7 cellular contexts compared by ENCODE assay signal in the genomic region with DNA sequence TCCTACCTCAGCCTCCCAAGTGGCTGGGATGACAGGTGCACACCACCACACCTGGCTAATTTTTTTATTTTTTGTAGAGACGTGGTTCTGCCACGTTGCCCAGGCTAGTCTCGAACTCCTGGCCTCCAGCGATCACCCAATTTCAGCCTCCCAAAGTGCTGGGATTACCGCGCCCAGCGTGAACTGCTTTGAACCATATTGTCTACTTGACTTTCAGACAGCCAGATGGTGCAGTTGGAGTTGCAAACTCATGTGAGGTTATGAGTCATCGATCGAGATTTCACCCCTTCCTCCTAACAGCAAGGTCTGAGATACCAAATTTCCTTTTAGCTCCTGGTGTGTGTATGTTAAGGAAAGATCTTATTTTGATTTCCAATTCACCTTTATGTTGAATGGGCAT.
DNase-seq lines count a peak whose midpoint lies in the region; ATAC-seq lines count a peak whose summit lies in the region.
"Had no signal": no experiment of that assay in that cellular context is flagged by ENCODE, and none has a peak within 500 bp of the region (broad histone marks: within the 10 kb centered on the region; RNA-seq: fewer than 3 reads in every experiment).

No MANE protein-coding gene starts in this region.

- peak; percentile 78 for DNase-seq in HCEC 1CT
- DNase-seq in SKM-1 (lab: John Stamatoyannopoulos, UW; ENCODE audit: unreplicated experiment): peak; percentile 39
- peak; percentile 24 for DNase-seq in inferior parietal cortex (ENCODE audit: extremely low spot score)
- no peak for DNase-seq in COR-L47 (lab: John Stamatoyannopoulos, UW)
- DNase-seq: NCI-H1048 had no signal

- ATAC-seq in GM18511 (IDR thresholded peaks at IDR 0.05; ENCODE audit: unreplicated experiment) (no peak), GM18861 (IDR thresholded peaks at IDR 0.05; ENCODE audit: unreplicated experiment) (no peak)
